Comparison of ENCODE assay signal across 8 cellular contexts in the genomic region with DNA sequence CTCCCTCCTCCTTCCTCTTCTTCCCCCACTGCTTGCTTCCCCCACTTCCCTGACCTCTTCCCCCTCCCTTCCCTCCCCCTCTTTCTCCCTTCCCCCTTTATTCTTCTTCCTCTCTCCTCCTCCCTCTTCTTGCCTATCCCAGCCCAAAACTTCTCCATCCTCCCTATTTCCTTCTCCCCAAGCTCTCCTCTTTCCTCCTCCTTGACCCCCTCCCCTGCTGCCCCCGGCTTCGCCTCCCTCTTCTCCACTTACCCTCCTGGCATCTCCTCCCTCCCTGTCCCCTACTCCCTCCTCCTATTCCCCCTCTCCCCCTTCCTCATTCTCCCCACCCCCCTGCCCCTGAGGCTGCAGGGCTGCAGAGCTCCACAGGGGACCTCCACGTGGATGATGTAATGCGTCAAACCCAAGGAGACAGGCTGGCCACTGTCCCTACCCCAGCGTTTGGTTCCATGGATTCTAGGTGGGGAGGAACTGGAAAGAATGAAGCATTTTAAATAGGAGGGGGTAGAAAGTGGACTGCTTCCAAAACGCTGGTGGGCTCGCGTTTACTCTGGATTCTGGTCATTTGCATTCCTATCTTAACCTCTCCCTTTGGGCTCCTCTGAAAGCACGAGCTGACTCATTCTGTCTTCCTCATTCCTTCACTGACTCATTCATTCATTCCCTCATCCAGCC. TPM values are rescaled to one million over a fixed set of nuclear protein-coding genes. Genes with fewer than 3 reads are reported as not detected.
A peak's percentile ranks its signal among the peaks of the same experiment; 100 is the strongest.
DNase-seq lines count a peak whose midpoint lies in the region; ATAC-seq and TF ChIP-seq lines count a peak whose summit lies in the region.

No MANE protein-coding gene starts in this region.

- H3K27me3 Mint-ChIP-seq in HFFc6 (ENCODE audit: insufficient read depth) = no peaks in the 10 kb centered on the region; the same call in 1 of the 2 replicates
- H3K27me3 Mint-ChIP-seq in activated T-helper 1 cell treated with anti-CD3 and anti-CD28 coated beads, Interleukin-12 subunit alpha, Interleukin-12 subunit beta, Interleukin-2, Interleukin-4 antibody, amounts not matched to agents 30 ng/mL and 10 ng/mL and 1 ng/mL, durations not matched to agents 14 hours and 24 hours and 36 hours (ENCODE audit: insufficient read depth) = peaks cover 7% of the 10 kb centered on the region

- peak overlapping the region; percentile 96 for H3K27ac Mint-ChIP-seq in HFFc6
- H3K27ac Mint-ChIP-seq in activated T-helper 1 cell treated with anti-CD3 and anti-CD28 coated beads, Interleukin-12 subunit alpha, Interleukin-12 subunit beta, Interleukin-2, Interleukin-4 antibody, amounts not matched to agents 30 ng/mL and 10 ng/mL and 1 ng/mL, durations not matched to agents 14 hours and 24 hours and 36 hours = peak overlapping the region; percentile 63

- peak overlapping the region in 1 of 2 donors; percentile 61 for H3K27ac ChIP-seq in right atrium auricular region

- H3K9me3 Mint-ChIP-seq in HFFc6 = no peaks in the 10 kb centered on the region
- no peaks in the 10 kb centered on the region for H3K9me3 Mint-ChIP-seq in activated T-helper 1 cell treated with anti-CD3 and anti-CD28 coated beads, Interleukin-12 subunit alpha, Interleukin-12 subunit beta, Interleukin-2, Interleukin-4 antibody, amounts not matched to agents 30 ng/mL and 10 ng/mL and 1 ng/mL, durations not matched to agents 14 hours and 24 hours and 36 hours

- H3K4me3 ChIP-seq in BE2C (ENCODE audit: low read depth, low read length) = no peak overlapping the region
- H3K4me3 ChIP-seq in right atrium auricular region = peak overlapping the region in 1 of 2 donors; percentile 76
- H3K4me3 ChIP-seq in skeletal muscle satellite cell (ENCODE audit: low read length) = peak overlapping the region; percentile 58

- ATAC-seq in HG03342 (IDR thresholded peaks at IDR 0.05; ENCODE audit: unreplicated experiment) (no peak), GM21825 (IDR thresholded peaks at IDR 0.05; ENCODE audit: unreplicated experiment) (no peak), HG02884 (IDR thresholded peaks at IDR 0.05; ENCODE audit: unreplicated experiment) (no peak)

- peak; percentile 37 for DNase-seq in BE2C
- DNase-seq in HFFc6 = peak; percentile 98
- DNase-seq in activated T-helper 1 cell treated with anti-CD3 and anti-CD28 coated beads, Interleukin-12 subunit alpha, Interleukin-12 subunit beta, Interleukin-2, Interleukin-4 antibody, amounts not matched to agents 30 ng/mL and 10 ng/mL and 1 ng/mL, durations not matched to agents 14 hours and 24 hours and 36 hours (ENCODE audit: low spot score) = no peak
- DNase-seq in right atrium auricular region (ENCODE audit: low spot score) = peak; percentile 72

- H3K9me3 ChIP-seq in BE2C (no peaks in the 10 kb centered on the region), right atrium auricular region (no peaks in the 10 kb centered on the region), skeletal muscle satellite cell (replicated peaks; ENCODE audit: low read length) (no peaks in the 10 kb centered on the region)

- H3K4me1 ChIP-seq in BE2C (peaks cover 3% of the 10 kb centered on the region; the same call in 1 of the 2 replicates), right atrium auricular region (peaks cover 0 to 28% of the 10 kb centered on the region in 2 donors), skeletal muscle satellite cell (ENCODE audit: control insufficient read depth, insufficient read depth, low read length) (peaks cover 29% of the 10 kb centered on the region)

- H3K4me1 Mint-ChIP-seq in HFFc6 (ENCODE audit: low read depth) = peaks cover 60% of the 10 kb centered on the region
- peaks cover 58% of the 10 kb centered on the region for H3K4me1 Mint-ChIP-seq in activated T-helper 1 cell treated with anti-CD3 and anti-CD28 coated beads, Interleukin-12 subunit alpha, Interleukin-12 subunit beta, Interleukin-2, Interleukin-4 antibody, amounts not matched to agents 30 ng/mL and 10 ng/mL and 1 ng/mL, durations not matched to agents 14 hours and 24 hours and 36 hours (ENCODE audit: low read depth)

- H3K36me3 ChIP-seq in BE2C = no peaks in the 10 kb centered on the region
- H3K36me3 ChIP-seq in right atrium auricular region = no peaks in the 10 kb centered on the region
- H3K36me3 ChIP-seq in skeletal muscle satellite cell (ENCODE audit: insufficient read depth, low read length) = peaks cover 24% of the 10 kb centered on the region

- H3K4me3 Mint-ChIP-seq in HFFc6 = peak overlapping the region; percentile 76
- H3K4me3 Mint-ChIP-seq in activated T-helper 1 cell treated with anti-CD3 and anti-CD28 coated beads, Interleukin-12 subunit alpha, Interleukin-12 subunit beta, Interleukin-2, Interleukin-4 antibody, amounts not matched to agents 30 ng/mL and 10 ng/mL and 1 ng/mL, durations not matched to agents 14 hours and 24 hours and 36 hours = peak overlapping the region; percentile 81

- peaks cover 25% of the 10 kb centered on the region for H3K36me3 Mint-ChIP-seq in HFFc6 (ENCODE audit: low read depth)
- peaks cover 28% of the 10 kb centered on the region for H3K36me3 Mint-ChIP-seq in activated T-helper 1 cell treated with anti-CD3 and anti-CD28 coated beads, Interleukin-12 subunit alpha, Interleukin-12 subunit beta, Interleukin-2, Interleukin-4 antibody, amounts not matched to agents 30 ng/mL and 10 ng/mL and 1 ng/mL, durations not matched to agents 14 hours and 24 hours and 36 hours (ENCODE audit: low read depth)

- intact Hi-C loops in activated T-helper 1 cell treated with anti-CD3 and anti-CD28 coated beads, Interleukin-12 subunit alpha, Interleukin-12 subunit beta, Interleukin-2, Interleukin-4 antibody, amounts not matched to agents 30 ng/mL and 10 ng/mL and 1 ng/mL, durations not matched to agents 14 hours and 24 hours and 36 hours (cut with micrococcal nuclease) = loop anchor here (1.0 kb wide), 3 partner anchors 18 to 112 kb away; no protein-coding TSS in a partner anchor

- H3K9ac ChIP-seq in skeletal muscle satellite cell (ENCODE audit: low read depth, low read length) = peak overlapping the region; percentile 36

- H3K4me2 ChIP-seq in skeletal muscle satellite cell (ENCODE audit: low read length) = peak overlapping the region; percentile 80

- H3K27me3 ChIP-seq in BE2C (peaks cover 14% of the 10 kb centered on the region), right atrium auricular region (no peaks in the 10 kb centered on the region), skeletal muscle satellite cell (ENCODE audit: control insufficient read depth, insufficient read depth, low read length) (no peaks in the 10 kb centered on the region)

- TF ChIP-seq CTCF in BE2C (IDR thresholded peaks at IDR 0.05; ENCODE audit: low read depth, low read length) (no peak), HFFc6 (IDR thresholded peaks at IDR 0.05) (0 out of 2 replicates have a peak, but pooled peaks have one; percentile 7), right atrium auricular region (IDR thresholded peaks at IDR 0.05) (no peak)

RNA-seq across cellular contexts. Expression of a gene that starts 0.7 kb away (rescaled TPM):
- 21.2 TPM for polyA plus RNA-seq in BE2C (2012; ENCODE audit: insufficient read depth, insufficient read length, low read depth)
- total RNA-seq in HFFc6 (2021; fragmentation: NEBNext Ultra II Directional; extraction: Animal tissue kit (Norgen Biotek cat#: 25700)) = 100 to 1,000 TPM; 580 to 681 (median 632) TPM
- total RNA-seq in activated T-helper 1 cell treated with anti-CD3 and anti-CD28 coated beads, Interleukin-12 subunit alpha, Interleukin-12 subunit beta, Interleukin-2, Interleukin-4 antibody, amounts not matched to agents 30 ng/mL and 10 ng/mL and 1 ng/mL, durations not matched to agents 14 hours and 24 hours and 36 hours = 531 and 535 TPM in 2 replicates
- 10 to 100 TPM in 1 of 2 donors, 1 to 10 TPM in 1; 8.0 to 27.1 TPM for total RNA-seq in right atrium auricular region
- total RNA-seq in skeletal muscle satellite cell (2012; rRNA removed) = 279 and 447 TPM in 2 replicates

RNA-seq across cellular contexts. Expression of a gene that starts 29.7 kb away (rescaled TPM):
- polyA plus RNA-seq in BE2C (2012; ENCODE audit: insufficient read depth, insufficient read length, low read depth) = 11.8 TPM
- total RNA-seq in HFFc6 (2021; fragmentation: NEBNext Ultra II Directional; extraction: Animal tissue kit (Norgen Biotek cat#: 25700)) = 10 to 100 TPM; 37.6 to 58.3 (median 40.7) TPM
- total RNA-seq in activated T-helper 1 cell treated with anti-CD3 and anti-CD28 coated beads, Interleukin-12 subunit alpha, Interleukin-12 subunit beta, Interleukin-2, Interleukin-4 antibody, amounts not matched to agents 30 ng/mL and 10 ng/mL and 1 ng/mL, durations not matched to agents 14 hours and 24 hours and 36 hours = 39.3 and 42.6 TPM in 2 replicates
- 10 to 100 TPM; 36.2 to 44.1 TPM for total RNA-seq in right atrium auricular region
- 46.6 and 50.5 TPM in 2 replicates for total RNA-seq in skeletal muscle satellite cell (2012; rRNA removed)

Comparison
In these comparisons a context has a peak if more than half of its experiments do, and no peak if none do; other contexts are left out.
1. RNA of a gene that starts 0.7 kb away (total RNA-seq): 580 to 681 TPM in HFFc6 and 531 to 535 TPM in activated T-helper 1 cell treated with anti-CD3 and anti-CD28 coated beads, Interleukin-12 subunit alpha, Interleukin-12 subunit beta, Interleukin-2, Interleukin-4 antibody, amounts not matched to agents 30 ng/mL and 10 ng/mL and 1 ng/mL, durations not matched to agents 14 hours and 24 hours and 36 hours; 8.0 to 27.1 TPM in right atrium auricular region; every median in the first group is over 10 times any median in the second.